ENCODE assay signal across 29 cellular contexts in genomic region chr5:7000316-7000715, GRCh38.
DNase-seq lines count a peak whose midpoint lies in the region; ATAC-seq, FAIRE-seq and TF ChIP-seq lines count a peak whose summit lies in the region.
"Had no signal": no experiment of that assay in that cellular context is flagged by ENCODE, and none has a peak within 500 bp of the region (broad histone marks: within the 10 kb centered on the region; RNA-seq: fewer than 3 reads in every experiment).

No MANE protein-coding gene starts in this region.

- peak; percentile 15 for DNase-seq in DMS53 treated with DMSO at 0.1 percent for 48 hours (lab: John Stamatoyannopoulos, UW; ENCODE audit: unreplicated experiment)
- DNase-seq in HTR-8/SVneo (ENCODE audit: insufficient read length, low spot score), result no peak
- DNase-seq in epithelial cell of esophagus (ENCODE audit: low read depth), result peak; percentile 16
- DNase-seq in dermis blood vessel endothelial cell, result no peak
- DNase-seq in occipital lobe (lab: John Stamatoyannopoulos, UW), result no peak
- DNase-seq: activated CD4-positive, alpha-beta T cell treated with anti-CD3 and anti-CD28 coated beads, Interleukin-2, amount 50 U/mL, for 48 hours; activated CD4-positive, CD25-positive, alpha-beta regulatory T cell; activated CD8-positive, alpha-beta memory T cell treated with anti-CD3 and anti-CD28 coated beads, Interleukin-2, amount 50 U/mL, for 4 hours; activated naive CD8-positive, alpha-beta T cell treated with anti-CD3 and anti-CD28 coated beads for 36 hours; aorta; cortex of kidney; DMS79 treated with DMSO at 0.1 percent for 48 hours; esophagus squamous epithelium; foreskin melanocyte; GF-D8; H7; kidney glomerular epithelial cell; NCI-H1694; NCI-H774; stimulated activated CD4-positive, alpha-beta T cell treated with anti-CD3 and anti-CD28 coated beads, Interleukin-2, amount 100 ng/mL, for 24 hours; transverse colon had no signal

- FAIRE-seq in HTR-8/SVneo (lab: Jason Lieb, UNC), result peak; percentile 31
- FAIRE-seq: HepG2 had no signal

- ATAC-seq in GM18907 (IDR thresholded peaks at IDR 0.05; ENCODE audit: unreplicated experiment) (peak; percentile 43), HG03571 (IDR thresholded peaks at IDR 0.05; ENCODE audit: unreplicated experiment) (no peak)
- ATAC-seq: HepG2; natural killer cell treated with Interleukin-12 subunit alpha and Interleukin-12 subunit beta and Interleukin-15 and Interleukin-18, amount 100 ng/mL, for 72 hours had no signal

- H3K4me3 ChIP-seq in epithelial cell of esophagus (ENCODE audit: low read length), result no peak overlapping the region
- H3K4me3 ChIP-seq: BLaER1, esophagus squamous epithelium, lung, SJSA1, smooth muscle cell, transverse colon had no signal

- TF ChIP-seq CTCF in epithelial cell of esophagus (IDR thresholded peaks at IDR 0.05; ENCODE audit: insufficient read depth, low read depth, low read length, missing control alignments), result no peak

Comparison
In these comparisons a context has a peak if more than half of its experiments do, and no peak if none do; other contexts are left out.
1. DNase-seq: peak in DMS53 treated with DMSO at 0.1 percent for 48 hours (single experiment) and epithelial cell of esophagus (single experiment); none in HTR-8/SVneo (single experiment), dermis blood vessel endothelial cell (single experiment) and occipital lobe (single experiment).